Comparison of ENCODE assay signal across 8 cellular contexts in genomic region chr20:61670274-61670673, GRCh38.
"Had no signal": no experiment of that assay in that cellular context is flagged by ENCODE, and none has a peak within 500 bp of the region (broad histone marks: within the 10 kb centered on the region; RNA-seq: fewer than 3 reads in every experiment).

No MANE protein-coding gene starts in this region.

- H3K4me3 ChIP-seq: GM23248, HAP-1 had no signal

- H3K4me1 Mint-ChIP-seq: IgD-negative memory B cell had no signal

- FAIRE-seq: HepG2 had no signal

- H3K27ac Mint-ChIP-seq: HFFc6, IgD-negative memory B cell had no signal

- DNase-seq: GM23248, GOT3, H7, HFFc6 had no signal

- H3K27ac ChIP-seq: GM23248 had no signal

- ATAC-seq: HCT116, HepG2 had no signal

- H3K4me1 ChIP-seq: HAP-1 had no signal

- H3K9me3 ChIP-seq: HAP-1 had no signal

- H3K36me3 Mint-ChIP-seq: IgD-negative memory B cell had no signal

- H2AFZ ChIP-seq: GM23248 had no signal

- H3K9ac ChIP-seq: GM23248 had no signal

- H3K4me3 Mint-ChIP-seq: HFFc6, IgD-negative memory B cell had no signal

- H3K36me3 ChIP-seq: HAP-1 had no signal
